ENCODE assay signal across 8 cellular contexts in the genomic region with DNA sequence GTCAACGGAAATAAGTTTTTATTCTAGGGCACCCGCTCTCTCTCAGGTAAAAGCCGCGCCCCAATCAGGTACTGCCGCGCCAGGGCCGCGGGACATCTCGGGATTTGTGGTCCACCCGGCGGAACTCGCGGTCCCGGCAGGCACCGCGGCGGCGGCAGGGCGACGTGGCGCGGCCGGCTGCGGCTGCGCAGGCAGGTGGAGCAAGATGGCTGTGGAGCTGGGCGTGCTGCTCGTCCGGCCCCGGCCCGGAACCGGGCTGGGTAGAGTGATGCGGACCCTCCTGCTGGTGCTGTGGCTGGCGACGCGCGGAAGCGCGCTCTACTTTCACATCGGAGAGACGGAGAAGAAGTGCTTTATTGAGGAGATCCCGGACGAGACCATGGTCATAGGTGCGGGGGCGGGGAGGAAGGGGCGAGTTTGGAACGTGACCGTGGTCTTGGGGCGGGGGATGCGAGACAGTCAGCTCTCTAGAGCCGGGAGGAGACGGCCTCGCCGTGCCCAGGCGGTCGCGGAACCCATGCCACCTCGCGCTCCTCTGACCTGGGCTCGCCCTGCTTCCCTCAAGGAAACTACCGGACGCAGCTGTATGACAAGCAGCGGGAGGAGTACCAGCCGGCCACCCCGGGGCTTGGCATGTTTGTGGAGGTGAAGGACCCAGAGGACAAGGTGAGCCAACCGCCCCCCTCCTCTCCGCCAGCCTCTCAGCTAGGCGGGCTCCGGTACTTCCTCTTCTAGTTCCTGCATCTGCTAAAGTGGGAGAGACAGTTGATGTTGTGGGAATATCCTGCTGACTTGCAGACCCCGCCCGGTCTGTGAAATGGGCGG. TPM values are rescaled to one million over a fixed set of nuclear protein-coding genes. Genes with fewer than 3 reads are reported as not detected.
A peak's percentile ranks its signal among the peaks of the same experiment; 100 is the strongest.
DNase-seq lines count a peak whose midpoint lies in the region; ATAC-seq, FAIRE-seq and TF ChIP-seq lines count a peak whose summit lies in the region.

TMED9 (plus strand) TSS at position 194 of the 825 bp plus-strand sequence; CDS start at position 206, 12 bp downstream.

- peaks cover 30% of the 10 kb centered on the region for H3K27me3 Mint-ChIP-seq in WTC11 (ENCODE audit: low read depth)

- CTCF ChIA-PET in WTC11 (lab: Charles Lee): interaction anchor here (0.8 to 3.0 kb wide), 7 partner anchors 16 to 91 kb away, joined by 3 to 38 read pairs (median 3); no protein-coding TSS in a partner anchor

- peak within 1 kb of the TSS; percentile 99 for H3K27ac Mint-ChIP-seq in WTC11

- H3K4me3 Mint-ChIP-seq in WTC11: peak within 1 kb of the TSS; percentile 100

- no peaks in the 10 kb centered on the region for H3K27me3 ChIP-seq in bronchial epithelial cell (ENCODE audit: control insufficient read depth, insufficient read depth, low read length)
- H3K27me3 ChIP-seq in small intestine (ENCODE audit: control insufficient read depth in 2 of 2, insufficient read depth in 2 of 2, low read length in 2 of 2): no peaks in the 10 kb centered on the region

- WGBS in small intestine, 3 donors: 0 to 1% (median 0%) methylated on average over 66 to 71 of the region's 71 CpGs

- no peaks in the 10 kb centered on the region for H3K9me3 ChIP-seq in small intestine (ENCODE audit: control insufficient read depth, low read depth)

- TF ChIP-seq CTCF in WTC11 (IDR thresholded peaks at IDR 0.05) (no peak), bronchial epithelial cell (IDR thresholded peaks at IDR 0.05; ENCODE audit: insufficient read depth, low read length, severe bottlenecking) (no peak)

- H3K36me3 Mint-ChIP-seq in WTC11: peaks cover 31% of the 10 kb centered on the region

- peaks cover 6% of the 10 kb centered on the region for H3K4me1 Mint-ChIP-seq in WTC11

- ATAC-seq in HG02943 (IDR thresholded peaks at IDR 0.05; ENCODE audit: low read depth, unreplicated experiment): peak; percentile 82
- peak; percentile 97 for ATAC-seq in WTC11

- no peaks in the 10 kb centered on the region for H3K9me3 Mint-ChIP-seq in WTC11

- H3K4me1 ChIP-seq in small intestine (ENCODE audit: control insufficient read depth in 2 of 2, insufficient read depth in 1 of 2, low read depth in 1 of 2, low read length in 1 of 2): peaks cover 0 to 4% of the 10 kb centered on the region in 2 donors

- FAIRE-seq in bronchial epithelial cell (lab: Jason Lieb, UNC): no peak
- FAIRE-seq in small intestine (lab: Jason Lieb, UNC): no peak

- POLR2A ChIA-PET in WTC11 (lab: Charles Lee): interaction anchor here (1.2 kb wide), 1 partner anchor 16 kb away, joined by 3 read pairs; no protein-coding TSS in a partner anchor

- H3K36me3 ChIP-seq in bronchial epithelial cell (ENCODE audit: control insufficient read depth, insufficient read depth, low read length) (peaks cover 30% of the 10 kb centered on the region), small intestine (ENCODE audit: control insufficient read depth in 2 of 2, insufficient read depth in 2 of 2, low read length in 2 of 2) (peaks cover 6 to 17% of the 10 kb centered on the region in 2 donors)

- peak; percentile 84 for DNase-seq in SIG-M5 treated with dmso at 0.1 percent for 504 hours (lab: John Stamatoyannopoulos, UW; ENCODE audit: unreplicated experiment)
- DNase-seq in SIG-M5 (lab: John Stamatoyannopoulos, UW): no peak
- peak; percentile 47 for DNase-seq in NCI-H2107 (lab: John Stamatoyannopoulos, UW)
- peak; percentile 90 for DNase-seq in WTC11 (ENCODE audit: low spot score)
- DNase-seq in bronchial epithelial cell (ENCODE audit: low read depth): peak; percentile 81
- peak; percentile 95 for DNase-seq in iPS-NIHi11 (ENCODE audit: low spot score)
- DNase-seq in small intestine: peak; percentile 90

- peak within 1 kb of the TSS; percentile 47 to 94 for H3K27ac ChIP-seq in small intestine (ENCODE audit: low read depth in 1 of 2, low read length in 1 of 2)

- H3K4me3 ChIP-seq in bronchial epithelial cell (ENCODE audit: low read depth, low read length) (peak within 1 kb of the TSS; percentile 71), small intestine (ENCODE audit: low read depth in 1 of 2, low read length in 2 of 2) (peak within 1 kb of the TSS; percentile 91 to 95)

TF ChIP-seq in WTC11, 78 proteins besides CTCF, POLR2A, EP300 and RAD21 (continues in another document):
- TF ChIP-seq KAT7 (CRISPR knock-in tag; IDR thresholded peaks at IDR 0.05; ENCODE audit: borderline replicate concordance) (no peak), PRDM15 (CRISPR knock-in tag; IDR thresholded peaks at IDR 0.05) (no peak), ETV6 (CRISPR knock-in tag; IDR thresholded peaks at IDR 0.05) (peak; percentile 75; the same call in 1 of the 2 replicates), GTF2I (CRISPR knock-in tag; conservative IDR thresholded peaks at IDR 0.05) (no peak), MYBL2 (CRISPR knock-in tag; IDR thresholded peaks at IDR 0.05) (no peak), ZNF423 (CRISPR knock-in tag; IDR thresholded peaks at IDR 0.05) (no peak), TEAD1 (CRISPR knock-in tag; IDR thresholded peaks at IDR 0.05) (peak; percentile 83; the same call in 1 of the 2 replicates), ZNF121 (CRISPR knock-in tag; IDR thresholded peaks at IDR 0.05) (no peak), ZNF416 (CRISPR knock-in tag; IDR thresholded peaks at IDR 0.05) (no peak), FOXK1 (CRISPR knock-in tag; IDR thresholded peaks at IDR 0.05) (peak; percentile 60; the same call in 1 of the 2 replicates), GABPB1 (CRISPR knock-in tag; IDR thresholded peaks at IDR 0.05) (no peak), AFF4 (CRISPR knock-in tag; IDR thresholded peaks at IDR 0.05; ENCODE audit: borderline replicate concordance) (no peak), IRF2 (CRISPR knock-in tag; IDR thresholded peaks at IDR 0.05; ENCODE audit: borderline replicate concordance, low read depth) (no peak), ESRRA (CRISPR knock-in tag; IDR thresholded peaks at IDR 0.05; ENCODE audit: borderline replicate concordance) (no peak), TEAD4 (CRISPR knock-in tag; IDR thresholded peaks at IDR 0.05) (no peak), PRRX2 (CRISPR knock-in tag; IDR thresholded peaks at IDR 0.05) (no peak), OVOL2 (CRISPR knock-in tag; IDR thresholded peaks at IDR 0.05; ENCODE audit: borderline replicate concordance) (no peak), ELF4 (CRISPR knock-in tag; IDR thresholded peaks at IDR 0.05; ENCODE audit: low read depth) (no peak), ZNF219 (CRISPR knock-in tag; IDR thresholded peaks at IDR 0.05; ENCODE audit: borderline replicate concordance) (no peak), ZBTB21 (CRISPR knock-in tag; IDR thresholded peaks at IDR 0.05; ENCODE audit: borderline replicate concordance) (no peak), EMX1 (CRISPR knock-in tag; IDR thresholded peaks at IDR 0.05) (no peak)

RNA-seq across cellular contexts. Expression of gene TMED9, which starts in this region (rescaled TPM):
- total RNA-seq in WTC11 (2021) (164 to 172 TPM (median 170 TPM) in 3 replicates), bronchial epithelial cell (184 and 203 TPM in 2 replicates)
- polyA plus RNA-seq in small intestine: 100 to 1,000 TPM in 1 of 3 donors, 10 to 100 TPM in 2; 34.9 to 183 (median 44.6) TPM
